In genomic region chr11:105245781-105246315, GRCh38 we compare ENCODE assay signal across 21 cellular contexts.
DNase-seq lines count a peak whose midpoint lies in the region; ATAC-seq and TF ChIP-seq lines count a peak whose summit lies in the region.
"Had no signal": no experiment of that assay in that cellular context is flagged by ENCODE, and none has a peak within 500 bp of the region (broad histone marks: within the 10 kb centered on the region; RNA-seq: fewer than 3 reads in every experiment).

No MANE protein-coding gene starts in this region.

- H3K9me1 ChIP-seq in IMR-90 (ENCODE audit: insufficient read depth, low read length) = no peaks in the 10 kb centered on the region

- TF ChIP-seq CTCF in A673 (conservative IDR thresholded peaks at IDR 0.05; ENCODE audit: low read depth, low read length) (no peak), IMR-90 (conservative IDR thresholded peaks at IDR 0.05; ENCODE audit: low read depth, low read length) (no peak)

- H3K27ac ChIP-seq in A673 (ENCODE audit: low read depth, low read length, poor library complexity, severe bottlenecking) = no peak overlapping the region
- H3K27ac ChIP-seq in IMR-90 (ENCODE audit: insufficient read depth, low read length) = peak overlapping the region; percentile 54; the same call in 1 of the 2 replicates
- no peak overlapping the region for H3K27ac ChIP-seq in SK-N-MC
- no peak overlapping the region for H3K27ac ChIP-seq in mesenchymal stem cell (ENCODE audit: low read length, poor library complexity, severe bottlenecking)
- H3K27ac ChIP-seq: Peyer's patch, SJCRH30 had no signal

- H3K23ac ChIP-seq in IMR-90 (ENCODE audit: low read depth, low read length) (peak overlapping the region; percentile 87; the same call in 1 of the 2 replicates), mesenchymal stem cell (ENCODE audit: low read length in 2 of 2) (no peak overlapping the region)

- H3K9ac ChIP-seq in IMR-90 (ENCODE audit: low read depth, low read length) = no peak overlapping the region
- H3K9ac ChIP-seq in SK-N-MC (ENCODE audit: insufficient read length) = no peak overlapping the region
- H3K9ac ChIP-seq in mesenchymal stem cell (ENCODE audit: low read length) = peak overlapping the region; percentile 80

- H3K14ac ChIP-seq in IMR-90 (replicated peaks; ENCODE audit: low read depth, low read length) (peak overlapping the region; percentile 86), mesenchymal stem cell (ENCODE audit: low read length in 2 of 2) (no peak overlapping the region)

- peak overlapping the region; percentile 29 to 88; a peak in 2 of 4 replicates for H4K8ac ChIP-seq in IMR-90 (ENCODE audit: low read depth in 2 of 2, low read length in 2 of 2)
- no peak overlapping the region for H4K8ac ChIP-seq in mesenchymal stem cell (ENCODE audit: low read length)

- H2BK15ac ChIP-seq in IMR-90 (ENCODE audit: low read depth, low read length) (peak overlapping the region; percentile 37), mesenchymal stem cell (ENCODE audit: low read depth, poor library complexity, severe bottlenecking) (no peak overlapping the region)

- H3K79me1 ChIP-seq in IMR-90 (ENCODE audit: low read depth in 1 of 2, low read length in 2 of 2) (no peaks in the 10 kb centered on the region), mesenchymal stem cell (replicated peaks; ENCODE audit: low read length, poor library complexity, severe bottlenecking) (no peaks in the 10 kb centered on the region)

- H2BK12ac ChIP-seq in mesenchymal stem cell (ENCODE audit: low read length in 2 of 2) = no peak overlapping the region

- no peak overlapping the region for H2AK9ac ChIP-seq in IMR-90 (replicated peaks; ENCODE audit: low read depth, low read length, poor library complexity)

- TF ChIP-seq RAD21 in IMR-90 (IDR thresholded peaks at IDR 0.05; ENCODE audit: low read length) = no peak

- dilution Hi-C loops in IMR-90 (cut with HindIII; ENCODE audit: low sequenced_read_pairs, unreplicated experiment) = no loop called here

- H3K4ac ChIP-seq in IMR-90 (ENCODE audit: low read depth, low read length) (peak overlapping the region; percentile 67; the same call in 1 of the 2 replicates), mesenchymal stem cell (ENCODE audit: low read depth in 1 of 2, low read length in 2 of 2) (no peak overlapping the region)

- ATAC-seq in IMR-90 (ENCODE audit: low read depth) = peak; percentile 46
- ATAC-seq in GM18909 (IDR thresholded peaks at IDR 0.05; ENCODE audit: poor library complexity, unreplicated experiment) = no peak
- ATAC-seq in GM19351 (IDR thresholded peaks at IDR 0.05; ENCODE audit: unreplicated experiment) = no peak

- H2BK20ac ChIP-seq in IMR-90 (ENCODE audit: low read depth, low read length) = peak overlapping the region; percentile 97; the same call in 1 of the 2 replicates

- 0 out of 2 replicates have a peak overlapping the region, but pooled peaks have one; percentile 16 for H3K56ac ChIP-seq in IMR-90 (ENCODE audit: extremely low read depth, insufficient read depth, low read length)

- H3K4me3 ChIP-seq in A673 (ENCODE audit: low read depth, low read length, poor library complexity, severe bottlenecking) (no peak overlapping the region), IMR-90 (ENCODE audit: insufficient read depth, low read depth, low read length) (no peak overlapping the region), SK-N-MC (no peak overlapping the region), mesenchymal stem cell (ENCODE audit: insufficient read depth in 1 of 2, low read depth in 1 of 2, low read length in 2 of 2) (no peak overlapping the region)
- H3K4me3 ChIP-seq: GM23248, HAP-1, Peyer's patch, SJCRH30 had no signal

- POLR2A ChIA-PET in A673 (lab: Charles Lee; ENCODE audit: low non-redundant PET) = no interaction called here
- POLR2A ChIA-PET in IMR-90 (lab: Charles Lee; ENCODE audit: unreplicated experiment) = no interaction called here

- H2AK5ac ChIP-seq in IMR-90 (ENCODE audit: low read depth, low read length) (0 out of 2 replicates have a peak overlapping the region, but pooled peaks have one; percentile 15), mesenchymal stem cell (ENCODE audit: low read length, severe bottlenecking) (no peak overlapping the region)

- peak overlapping the region; percentile 76 for H3K18ac ChIP-seq in IMR-90 (ENCODE audit: low read depth, low read length)
- H3K18ac ChIP-seq in mesenchymal stem cell (ENCODE audit: low read depth in 1 of 2, low read length in 2 of 2) = no peak overlapping the region

- in situ Hi-C loops in IMR-90 (cut with MboI; ENCODE audit: low sequenced_read_pairs) = no loop called here
- in situ Hi-C loops in KBM-7 (cut with MboI; ENCODE audit: low pct_unique_long_range_greater_than_20kb, low sequenced_read_pairs) = no loop called here

- no TSS peak for BruUV-seq in A673 (replicated peaks; lab: Mats Ljungman, UMichigan)
- no TSS peak for BruUV-seq in IMR-90 (replicated peaks; lab: Mats Ljungman, UMichigan)

- CTCF ChIA-PET in A673 (lab: Charles Lee) = no interaction called here
- CTCF ChIA-PET in IMR-90 (lab: Yijun Ruan, JAX) = interaction anchor here (1.5 kb wide), 1 partner anchor 9 kb away, joined by 4 read pairs; no protein-coding TSS in a partner anchor

- peak overlapping the region; percentile 74; the same call in 1 of the 2 replicates for H4K5ac ChIP-seq in IMR-90 (ENCODE audit: low read depth, low read length)

- no peaks in the 10 kb centered on the region for H3K36me3 ChIP-seq in A673 (ENCODE audit: insufficient read depth, low read length, poor library complexity, severe bottlenecking)
- H3K36me3 ChIP-seq in IMR-90 (ENCODE audit: control insufficient read depth, insufficient read depth, low read length) = no peaks in the 10 kb centered on the region
- no peaks in the 10 kb centered on the region for H3K36me3 ChIP-seq in SK-N-MC (ENCODE audit: insufficient read depth, low read length)
- H3K36me3 ChIP-seq in mesenchymal stem cell (ENCODE audit: control insufficient read depth in 1 of 2, insufficient read depth in 2 of 2, low read depth in 1 of 2, low read length in 2 of 2) = no peaks in the 10 kb centered on the region
- H3K36me3 ChIP-seq: HAP-1, Peyer's patch, SJCRH30 had no signal

- no peak overlapping the region for H2AFZ ChIP-seq in IMR-90 (replicated peaks; ENCODE audit: low read length, poor library complexity)
- H2AFZ ChIP-seq in mesenchymal stem cell (ENCODE audit: low read depth, low read length) = no peak overlapping the region

- H2BK120ac ChIP-seq in IMR-90 (ENCODE audit: low read depth, low read length) = peak overlapping the region; percentile 94
- peak overlapping the region; percentile 77 for H2BK120ac ChIP-seq in mesenchymal stem cell (ENCODE audit: low read depth, low read length)

- H4K91ac ChIP-seq in IMR-90 (ENCODE audit: insufficient read depth, low read depth, low read length) (no peak overlapping the region), mesenchymal stem cell (ENCODE audit: low read length) (no peak overlapping the region)

- no peaks in the 10 kb centered on the region for H3K9me3 ChIP-seq in A673 (ENCODE audit: low read depth, low read length, poor library complexity, severe bottlenecking)
- no peaks in the 10 kb centered on the region for H3K9me3 ChIP-seq in IMR-90 (ENCODE audit: control insufficient read depth, insufficient read depth, low read length)
- H3K9me3 ChIP-seq in SK-N-MC (ENCODE audit: low read depth, low read length) = no peaks in the 10 kb centered on the region
- no peaks in the 10 kb centered on the region for H3K9me3 ChIP-seq in mesenchymal stem cell (ENCODE audit: control insufficient read depth, low read length)
- H3K9me3 ChIP-seq: HAP-1, Peyer's patch, SJCRH30 had no signal

- intact Hi-C loops in A673 (cut with micrococcal nuclease; ENCODE audit: unreplicated experiment) = no loop called here
- intact Hi-C loops in IMR-90 (cut with micrococcal nuclease) = no loop called here

- H4K20me1 ChIP-seq in IMR-90 (ENCODE audit: insufficient read depth, low read length) = no peaks in the 10 kb centered on the region

- no CpG with 5 or more reads among the region's 3 CpGs for WGBS in IMR-90 (ENCODE audit: extremely low coverage in 2 of 2, insufficient read length in 1 of 2), 2 experiments
- no CpG with 5 or more reads among the region's 3 CpGs for WGBS in mesenchymal stem cell

- H3K27me3 ChIP-seq in A673 (replicated peaks; ENCODE audit: insufficient read depth, low read depth, low read length, poor library complexity) = no peaks in the 10 kb centered on the region
- H3K27me3 ChIP-seq in IMR-90 (ENCODE audit: control insufficient read depth, insufficient read depth, low read length) = no peaks in the 10 kb centered on the region
- no peaks in the 10 kb centered on the region for H3K27me3 ChIP-seq in mesenchymal stem cell (ENCODE audit: control insufficient read depth in 1 of 2, insufficient read depth in 1 of 2, low read length in 2 of 2)
- H3K27me3 ChIP-seq: Peyer's patch, SJCRH30 had no signal

- H3K4me2 ChIP-seq in IMR-90 (ENCODE audit: low read depth, low read length) (no peak overlapping the region; the same call in 1 of the 2 replicates), mesenchymal stem cell (ENCODE audit: low read length, poor library complexity, severe bottlenecking) (no peak overlapping the region)

- H3K4me1 ChIP-seq in A673 (ENCODE audit: insufficient read depth, low read length, poor library complexity, severe bottlenecking) (peaks cover 10% of the 10 kb centered on the region), IMR-90 (ENCODE audit: control insufficient read depth, insufficient read depth, low read length) (no peaks in the 10 kb centered on the region; the same call in 1 of the 2 replicates), mesenchymal stem cell (ENCODE audit: control insufficient read depth, insufficient read depth, low read depth, low read length) (no peaks in the 10 kb centered on the region)
- H3K4me1 ChIP-seq: HAP-1, Peyer's patch, SJCRH30 had no signal

- H2BK5ac ChIP-seq in IMR-90 (ENCODE audit: low read depth, low read length, poor library complexity, severe bottlenecking) (peak overlapping the region; percentile 98), mesenchymal stem cell (ENCODE audit: low read depth, low read length, poor library complexity, severe bottlenecking) (peak overlapping the region; percentile 19)

- no peak for TF ChIP-seq POLR2A in IMR-90 (IDR thresholded peaks at IDR 0.05; ENCODE audit: low read depth, low read length)

- DNase-seq in A673 (ENCODE audit: low spot score) (peak; percentile 37), IMR-90 (peak; percentile 10), SK-N-MC (ENCODE audit: low read depth, low spot score) (peak; percentile 68), mesenchymal stem cell (peak; percentile 60), KBM-7 (no peak)
- DNase-seq in activated T-cell treated with anti-CD3 and anti-CD28 coated beads, Interleukin-2, amount 50 U/mL, for 1 hour = no peak
- DNase-seq: CD4-positive, CD25-positive, alpha-beta regulatory T cell; COR-L47; DMS79; GM23248; NCI-H1092; NCI-H1436 treated with DMSO at 0.1 percent for 48 hours; NCI-H1930; NCI-H2227 treated with DMSO at 0.1 percent for 48 hours; NCI-H510A treated with DMSO at 0.1 percent for 48 hours; NCI-H748 treated with DMSO at 0.1 percent for 48 hours; Peyer's patch; SJCRH30 had no signal

TF ChIP-seq in IMR-90, 13 proteins besides CTCF, POLR2A, EP300 and RAD21 (continues in another document):
- TF ChIP-seq BHLHE40 (IDR thresholded peaks at IDR 0.05; ENCODE audit: low read depth, low read length) (no peak), SMC3 (IDR thresholded peaks at IDR 0.05; ENCODE audit: low read depth, low read length) (no peak), NFE2L2 (IDR thresholded peaks at IDR 0.05; ENCODE audit: low read depth, low read length) (no peak), FOS (IDR thresholded peaks at IDR 0.05; ENCODE audit: low read depth, low read length) (no peak)

Comparison
In these comparisons a context has a peak if more than half of its experiments do, and no peak if none do; other contexts are left out.
1. DNase-seq: peak in A673 (single experiment), IMR-90 (single experiment), SK-N-MC (single experiment) and mesenchymal stem cell (single experiment); none in KBM-7 (single experiment) and activated T-cell treated with anti-CD3 and anti-CD28 coated beads, Interleukin-2, amount 50 U/mL, for 1 hour (single experiment).